1 cellular context compared by ENCODE assay signal in genomic region chr11:116644948-116645305, GRCh38.
TF ChIP-seq lines count a peak whose summit lies in the region.

No MANE protein-coding gene starts in this region.

TF ChIP-seq in HCT116, 20 proteins besides CTCF, POLR2A, EP300 and RAD21 (continued from another document):
- TF ChIP-seq, protein P1, sequence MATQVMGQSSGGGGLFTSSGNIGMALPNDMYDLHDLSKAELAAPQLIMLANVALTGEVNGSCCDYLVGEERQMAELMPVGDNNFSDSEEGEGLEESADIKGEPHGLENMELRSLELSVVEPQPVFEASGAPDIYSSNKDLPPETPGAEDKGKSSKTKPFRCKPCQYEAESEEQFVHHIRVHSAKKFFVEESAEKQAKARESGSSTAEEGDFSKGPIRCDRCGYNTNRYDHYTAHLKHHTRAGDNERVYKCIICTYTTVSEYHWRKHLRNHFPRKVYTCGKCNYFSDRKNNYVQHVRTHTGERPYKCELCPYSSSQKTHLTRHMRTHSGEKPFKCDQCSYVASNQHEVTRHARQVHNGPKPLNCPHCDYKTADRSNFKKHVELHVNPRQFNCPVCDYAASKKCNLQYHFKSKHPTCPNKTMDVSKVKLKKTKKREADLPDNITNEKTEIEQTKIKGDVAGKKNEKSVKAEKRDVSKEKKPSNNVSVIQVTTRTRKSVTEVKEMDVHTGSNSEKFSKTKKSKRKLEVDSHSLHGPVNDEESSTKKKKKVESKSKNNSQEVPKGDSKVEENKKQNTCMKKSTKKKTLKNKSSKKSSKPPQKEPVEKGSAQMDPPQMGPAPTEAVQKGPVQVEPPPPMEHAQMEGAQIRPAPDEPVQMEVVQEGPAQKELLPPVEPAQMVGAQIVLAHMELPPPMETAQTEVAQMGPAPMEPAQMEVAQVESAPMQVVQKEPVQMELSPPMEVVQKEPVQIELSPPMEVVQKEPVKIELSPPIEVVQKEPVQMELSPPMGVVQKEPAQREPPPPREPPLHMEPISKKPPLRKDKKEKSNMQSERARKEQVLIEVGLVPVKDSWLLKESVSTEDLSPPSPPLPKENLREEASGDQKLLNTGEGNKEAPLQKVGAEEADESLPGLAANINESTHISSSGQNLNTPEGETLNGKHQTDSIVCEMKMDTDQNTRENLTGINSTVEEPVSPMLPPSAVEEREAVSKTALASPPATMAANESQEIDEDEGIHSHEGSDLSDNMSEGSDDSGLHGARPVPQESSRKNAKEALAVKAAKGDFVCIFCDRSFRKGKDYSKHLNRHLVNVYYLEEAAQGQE (IDR thresholded peaks at IDR 0.05; ENCODE audit: low read depth) = no peak
- no peak for TF ChIP-seq EZH2phosphoT487 (IDR thresholded peaks at IDR 0.05; ENCODE audit: borderline replicate concordance)
- no peak for TF ChIP-seq EGR1 (IDR thresholded peaks at IDR 0.05; ENCODE audit: low read depth)
- no peak for TF ChIP-seq SRF (IDR thresholded peaks at IDR 0.05; ENCODE audit: low read depth)
